28 cellular contexts compared by ENCODE assay signal in the genomic region with DNA sequence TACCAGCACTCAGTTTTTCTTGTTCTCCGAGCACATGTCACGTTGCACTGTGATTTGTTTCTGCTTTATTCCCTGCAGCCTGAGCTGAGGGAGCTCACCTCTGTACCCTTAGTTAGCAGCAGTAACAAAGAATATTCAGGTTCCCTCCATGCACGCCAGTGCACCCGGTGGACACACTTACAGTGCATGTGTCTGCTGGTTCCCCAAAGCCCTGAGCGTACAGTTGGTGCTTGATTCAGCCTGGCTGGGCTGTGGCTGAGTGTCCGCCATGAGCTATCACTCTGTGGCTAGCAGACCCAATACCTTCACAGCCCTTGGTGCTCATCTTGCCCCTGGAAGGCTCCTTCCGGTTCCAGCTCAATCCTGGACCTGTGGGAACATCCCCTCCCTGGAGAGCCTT.
DNase-seq lines count a peak whose midpoint lies in the region; ATAC-seq, FAIRE-seq and TF ChIP-seq lines count a peak whose summit lies in the region.
"Had no signal": no experiment of that assay in that cellular context is flagged by ENCODE, and none has a peak within 500 bp of the region (broad histone marks: within the 10 kb centered on the region; RNA-seq: fewer than 3 reads in every experiment).

No MANE protein-coding gene starts in this region.

- no peak for FAIRE-seq in A549 (lab: Jason Lieb, UNC)
- FAIRE-seq: GM18507 had no signal

- CTCF ChIA-PET in A549 (lab: Yijun Ruan, JAX), result interaction anchor here (0.6 to 3.4 kb wide), 5 partner anchors 12 to 1012 kb away, joined by 3 to 22 read pairs (median 10); no protein-coding TSS in a partner anchor

- TF ChIP-seq RAD21 in A549 (conservative IDR thresholded peaks at IDR 0.05 in 1 of 2, IDR thresholded peaks at IDR 0.05 in 1 of 2), result no peak

- DNase-seq in NCI-H1417 (lab: John Stamatoyannopoulos, UW) (peak in 2 of 3 experiments; percentile 34 to 74), NCI-H1417 treated with DMSO at 0.1 percent for 48 hours (lab: John Stamatoyannopoulos, UW) (no peak), A549 (ENCODE audit: low read depth in 1 of 2, low spot score in 1 of 2) (no peak), RWPE2 (ENCODE audit: low spot score) (no peak), neural progenitor cell (ENCODE audit: low spot score) (no peak)
- no peak for DNase-seq in activated T-cell treated with anti-CD3 and anti-CD28 coated beads, Interleukin-2, amount 50 U/mL, for 72 hours
- DNase-seq: activated CD4-positive, alpha-beta T cell treated with anti-CD3 and anti-CD28 coated beads, Interleukin-2, amount 50 U/mL, for 4 hours; activated CD4-positive, CD25-positive, alpha-beta regulatory T cell; activated effector memory CD4-positive, alpha-beta T cell treated with Interleukin-2 at 50 U/mL for 16 hours; activated naive CD8-positive, alpha-beta T cell treated with anti-CD3 and anti-CD28 coated beads, Interleukin-2, amount 50 U/mL, for 24 hours; CD8-positive, alpha-beta memory T cell; effector memory CD4-positive, alpha-beta T cell; foreskin melanocyte; GDM1; hypothalamus; KBM-7; MV-4-11; natural killer cell; OCI-M1; sigmoid colon; stimulated activated naive CD8-positive, alpha-beta T cell treated with anti-CD3 and anti-CD28 coated beads, Interleukin-15, amount 100 ng/mL, for 72 hours; tibial artery had no signal

- H3K4me3 ChIP-seq in A549 (no peak overlapping the region), RWPE2 (ENCODE audit: severe bottlenecking) (no peak overlapping the region), neural progenitor cell (no peak overlapping the region)
- H3K4me3 ChIP-seq: esophagus muscularis mucosa, GM23338, sigmoid colon, tibial artery had no signal

- H3F3A ChIP-seq in neural progenitor cell (ENCODE audit: low read depth), result peaks cover 20% of the 10 kb centered on the region

- no peak overlapping the region for H3K9ac ChIP-seq in neural progenitor cell

- no peak for TF ChIP-seq POLR2A in A549 (IDR thresholded peaks at IDR 0.05; ENCODE audit: low read length)

- POLR2A ChIA-PET in A549 (lab: Yijun Ruan, JAX), result no interaction called here

- H3K27me3 Mint-ChIP-seq in neural progenitor cell (ENCODE audit: insufficient read depth, low read depth), result peaks cover 5% of the 10 kb centered on the region
- peaks cover 8% of the 10 kb centered on the region for H3K27me3 Mint-ChIP-seq in activated T-cell treated with anti-CD3 and anti-CD28 coated beads, Interleukin-2, amount 50 U/mL, for 72 hours (ENCODE audit: low read depth)
- H3K27me3 Mint-ChIP-seq: activated naive CD8-positive, alpha-beta T cell treated with anti-CD3 and anti-CD28 coated beads, Interleukin-2, amount 50 U/mL, for 24 hours; stimulated activated naive CD8-positive, alpha-beta T cell treated with anti-CD3 and anti-CD28 coated beads, Interleukin-15, amount 100 ng/mL, for 72 hours had no signal

- 81% methylated on average over 7 of the region's 7 CpGs for WGBS in A549 (ENCODE audit: missing lambda C conversion rate)

- H2AFZ ChIP-seq in neural progenitor cell (replicated peaks), result no peak overlapping the region
- H2AFZ ChIP-seq: GM23338 had no signal

- no peak overlapping the region for H3K4me3 Mint-ChIP-seq in neural progenitor cell
- no peak overlapping the region for H3K4me3 Mint-ChIP-seq in activated T-cell treated with anti-CD3 and anti-CD28 coated beads, Interleukin-2, amount 50 U/mL, for 72 hours
- H3K4me3 Mint-ChIP-seq: activated naive CD8-positive, alpha-beta T cell treated with anti-CD3 and anti-CD28 coated beads, Interleukin-2, amount 50 U/mL, for 24 hours; CD8-positive, alpha-beta memory T cell; GM23338; natural killer cell had no signal

- peaks cover 16% of the 10 kb centered on the region for H4K20me1 ChIP-seq in neural progenitor cell (ENCODE audit: low read depth)

- peak overlapping the region; percentile 74 for H3K4me2 ChIP-seq in A549
- H3K4me2 ChIP-seq in neural progenitor cell, result no peak overlapping the region
- H3K4me2 ChIP-seq: GM23338 had no signal

- peaks cover 27% of the 10 kb centered on the region for H3K36me3 Mint-ChIP-seq in neural progenitor cell
- no peaks in the 10 kb centered on the region for H3K36me3 Mint-ChIP-seq in activated T-cell treated with anti-CD3 and anti-CD28 coated beads, Interleukin-2, amount 50 U/mL, for 72 hours (ENCODE audit: insufficient read depth in 2 of 2)
- H3K36me3 Mint-ChIP-seq: natural killer cell had no signal

- H3K27me3 ChIP-seq in RWPE2 (ENCODE audit: insufficient read depth, poor library complexity, severe bottlenecking) (no peaks in the 10 kb centered on the region), neural progenitor cell (no peaks in the 10 kb centered on the region)
- H3K27me3 ChIP-seq: esophagus muscularis mucosa, sigmoid colon, tibial artery had no signal

- no peak for TF ChIP-seq CTCF in A549 (IDR thresholded peaks at IDR 0.05)
- TF ChIP-seq CTCF in RWPE2 (IDR thresholded peaks at IDR 0.05; ENCODE audit: poor library complexity, severe bottlenecking), result no peak
- TF ChIP-seq CTCF in neural progenitor cell (IDR thresholded peaks at IDR 0.05), result no peak

- peak overlapping the region; percentile 29 to 57; a peak in 4 of 6 replicates for H3K27ac ChIP-seq in A549
- peak overlapping the region; percentile 46 for H3K27ac ChIP-seq in RWPE2 (ENCODE audit: poor library complexity, severe bottlenecking)
- H3K27ac ChIP-seq in neural progenitor cell, result no peak overlapping the region
- H3K27ac ChIP-seq: 22Rv1, esophagus muscularis mucosa, sigmoid colon, tibial artery had no signal

- TF ChIP-seq EP300 in A549 (IDR thresholded peaks at IDR 0.05), result no peak

- H3K79me2 ChIP-seq in neural progenitor cell (ENCODE audit: low read depth), result no peaks in the 10 kb centered on the region

- H3K36me3 ChIP-seq in RWPE2 (ENCODE audit: low read depth) (no peaks in the 10 kb centered on the region), neural progenitor cell (no peaks in the 10 kb centered on the region)

- H3K9me3 ChIP-seq in A549, result no peaks in the 10 kb centered on the region
- no peaks in the 10 kb centered on the region for H3K9me3 ChIP-seq in RWPE2 (ENCODE audit: severe bottlenecking)
- H3K9me3 ChIP-seq in neural progenitor cell (ENCODE audit: low read depth), result no peaks in the 10 kb centered on the region
- H3K9me3 ChIP-seq: esophagus muscularis mucosa, sigmoid colon, tibial artery had no signal

- peak; percentile 15 to 41; a peak in 3 of 6 replicates for ATAC-seq in A549
- no peak for ATAC-seq in RWPE2 (ENCODE audit: low read depth)
- no peak for ATAC-seq in activated T-cell treated with anti-CD3 and anti-CD28 coated beads, Interleukin-2, amount 50 U/mL, for 72 hours (replicated peaks in 1 of 2)
- no peak for ATAC-seq in GM21423 (IDR thresholded peaks at IDR 0.05; ENCODE audit: unreplicated experiment)
- no peak for ATAC-seq in HG03378 (IDR thresholded peaks at IDR 0.05; ENCODE audit: unreplicated experiment)
- ATAC-seq: activated naive CD8-positive, alpha-beta T cell treated with anti-CD3 and anti-CD28 coated beads, Interleukin-2, amount 50 U/mL, for 24 hours; GM23338; natural killer cell; stimulated activated naive CD8-positive, alpha-beta T cell treated with anti-CD3 and anti-CD28 coated beads, Interleukin-15, amount 100 ng/mL, for 72 hours had no signal

- no peaks in the 10 kb centered on the region for H3K9me3 Mint-ChIP-seq in neural progenitor cell
- no peaks in the 10 kb centered on the region for H3K9me3 Mint-ChIP-seq in activated T-cell treated with anti-CD3 and anti-CD28 coated beads, Interleukin-2, amount 50 U/mL, for 72 hours
- H3K9me3 Mint-ChIP-seq: activated naive CD8-positive, alpha-beta T cell treated with anti-CD3 and anti-CD28 coated beads, Interleukin-2, amount 50 U/mL, for 24 hours; CD8-positive, alpha-beta memory T cell; GM23338; natural killer cell; stimulated activated naive CD8-positive, alpha-beta T cell treated with anti-CD3 and anti-CD28 coated beads, Interleukin-15, amount 100 ng/mL, for 72 hours had no signal

- H3K4me1 ChIP-seq in A549, result peaks cover 31% of the 10 kb centered on the region
- H3K4me1 ChIP-seq in RWPE2 (ENCODE audit: insufficient read depth, poor library complexity, severe bottlenecking), result peaks cover 5% of the 10 kb centered on the region
- H3K4me1 ChIP-seq in neural progenitor cell, result peaks cover 36% of the 10 kb centered on the region
- H3K4me1 ChIP-seq: sigmoid colon, tibial artery had no signal

- peaks cover 17% of the 10 kb centered on the region for H3K4me1 Mint-ChIP-seq in neural progenitor cell
- H3K4me1 Mint-ChIP-seq in activated T-cell treated with anti-CD3 and anti-CD28 coated beads, Interleukin-2, amount 50 U/mL, for 72 hours (ENCODE audit: low read depth), result peaks cover 40% of the 10 kb centered on the region

- peak overlapping the region; percentile 64 for H3K27ac Mint-ChIP-seq in neural progenitor cell
- no peak overlapping the region for H3K27ac Mint-ChIP-seq in activated T-cell treated with anti-CD3 and anti-CD28 coated beads, Interleukin-2, amount 50 U/mL, for 72 hours
- H3K27ac Mint-ChIP-seq: activated naive CD8-positive, alpha-beta T cell treated with anti-CD3 and anti-CD28 coated beads, Interleukin-2, amount 50 U/mL, for 24 hours; GM23338; natural killer cell; stimulated activated naive CD8-positive, alpha-beta T cell treated with anti-CD3 and anti-CD28 coated beads, Interleukin-15, amount 100 ng/mL, for 72 hours had no signal

TF ChIP-seq in A549, 52 proteins besides CTCF, POLR2A, EP300 and RAD21 (continues in another document):
- no peak for TF ChIP-seq CEBPB (IDR thresholded peaks at IDR 0.05)
- TF ChIP-seq FOXS1 (CRISPR knock-in tag; IDR thresholded peaks at IDR 0.05), result no peak
- TF ChIP-seq JUN (IDR thresholded peaks at IDR 0.05), result no peak
- no peak for TF ChIP-seq TFCP2L1 (CRISPR knock-in tag; IDR thresholded peaks at IDR 0.05)
- no peak for TF ChIP-seq ATOH8 (CRISPR knock-in tag; IDR thresholded peaks at IDR 0.05; ENCODE audit: low read depth)
- TF ChIP-seq ZSCAN20 (CRISPR knock-in tag; IDR thresholded peaks at IDR 0.05), result no peak
- TF ChIP-seq KDM1A (IDR thresholded peaks at IDR 0.05; ENCODE audit: low read depth), result no peak
- no peak for TF ChIP-seq PHF8 (IDR thresholded peaks at IDR 0.05; ENCODE audit: borderline replicate concordance, low read depth)
- TF ChIP-seq MYC (IDR thresholded peaks at IDR 0.05; ENCODE audit: borderline replicate concordance, low read length), result no peak
- TF ChIP-seq MAZ (IDR thresholded peaks at IDR 0.05; ENCODE audit: borderline replicate concordance, low read depth, low read length), result no peak
- TF ChIP-seq CHD4 (IDR thresholded peaks at IDR 0.05; ENCODE audit: borderline replicate concordance), result no peak
- no peak for TF ChIP-seq HOXA7 (CRISPR knock-in tag; IDR thresholded peaks at IDR 0.05)
- TF ChIP-seq BHLHE40 (IDR thresholded peaks at IDR 0.05; ENCODE audit: low read depth, low read length), result no peak
- no peak for TF ChIP-seq KDM5A (IDR thresholded peaks at IDR 0.05)

Comparison
In these comparisons a context has a peak if more than half of its experiments do, and no peak if none do; other contexts are left out.
1. DNase-seq: peak in NCI-H1417 (2 of 3); none in NCI-H1417 treated with DMSO at 0.1 percent for 48 hours (single experiment), A549 (0 of 2), RWPE2 (single experiment), neural progenitor cell (single experiment) and activated T-cell treated with anti-CD3 and anti-CD28 coated beads, Interleukin-2, amount 50 U/mL, for 72 hours (0 of 2).
2. ATAC-seq: peak in A549 (2 of 2); none in RWPE2 (single experiment), activated T-cell treated with anti-CD3 and anti-CD28 coated beads, Interleukin-2, amount 50 U/mL, for 72 hours (0 of 2), GM21423 (single experiment) and HG03378 (single experiment).